Comparison of ENCODE assay signal across 5 cellular contexts in genomic region chr3:108891833-108892232, GRCh38.
"Had no signal": no experiment of that assay in that cellular context is flagged by ENCODE, and none has a peak within 500 bp of the region (broad histone marks: within the 10 kb centered on the region; RNA-seq: fewer than 3 reads in every experiment).

No MANE protein-coding gene starts in this region.

- H3K4me3 ChIP-seq: K562 had no signal

- DNase-seq: IMR-90, KBM-7 had no signal

- H3K27ac ChIP-seq: HL-60 had no signal

- ATAC-seq: HepG2, K562 had no signal
